ENCODE assay signal across 8 cellular contexts in the genomic region with DNA sequence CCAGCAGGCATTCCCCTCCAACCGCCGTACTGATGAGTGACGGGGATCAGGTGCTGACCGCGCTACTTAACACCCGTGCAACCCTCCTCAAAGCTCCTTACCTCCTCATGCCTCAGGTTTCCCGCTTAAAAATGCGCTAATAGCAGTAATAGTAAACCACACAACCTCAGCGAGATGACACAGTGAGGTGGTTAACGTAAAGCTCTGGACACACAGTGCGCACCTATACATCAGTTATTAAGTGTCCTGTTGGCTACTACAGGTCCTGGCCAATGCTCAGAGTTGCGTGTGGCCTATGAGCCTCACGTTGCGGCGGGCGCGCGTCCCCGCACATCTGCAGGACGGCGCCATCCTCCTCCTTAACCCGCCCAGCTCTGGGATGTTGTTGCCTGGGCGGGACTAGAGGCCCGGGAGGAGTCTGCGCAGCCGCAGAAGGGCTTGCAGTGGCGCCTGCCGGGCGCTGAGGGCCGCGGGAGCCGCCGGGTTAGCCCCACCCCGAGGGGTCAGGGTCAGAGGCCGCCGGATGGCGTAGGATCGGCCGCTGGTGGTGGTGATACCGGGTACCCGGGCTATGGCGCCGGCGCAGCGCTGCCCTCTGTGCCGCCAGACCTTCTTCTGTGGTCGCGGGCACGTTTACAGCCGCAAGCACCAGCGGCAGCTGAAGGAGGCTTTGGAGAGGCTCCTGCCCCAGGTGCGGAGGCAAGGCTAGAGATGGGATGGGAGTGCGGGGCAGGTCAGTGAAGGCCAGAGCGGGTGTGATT. TPM values are rescaled to one million over a fixed set of nuclear protein-coding genes. Genes with fewer than 3 reads are reported as not detected.
DNase-seq lines count a peak whose midpoint lies in the region; ATAC-seq and TF ChIP-seq lines count a peak whose summit lies in the region.

A gene with protein sequence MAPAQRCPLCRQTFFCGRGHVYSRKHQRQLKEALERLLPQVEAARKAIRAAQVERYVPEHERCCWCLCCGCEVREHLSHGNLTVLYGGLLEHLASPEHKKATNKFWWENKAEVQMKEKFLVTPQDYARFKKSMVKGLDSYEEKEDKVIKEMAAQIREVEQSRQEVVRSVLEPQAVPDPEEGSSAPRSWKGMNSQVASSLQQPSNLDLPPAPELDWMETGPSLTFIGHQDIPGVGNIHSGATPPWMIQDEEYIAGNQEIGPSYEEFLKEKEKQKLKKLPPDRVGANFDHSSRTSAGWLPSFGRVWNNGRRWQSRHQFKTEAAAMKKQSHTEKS (plus strand): TSS at position 512 of the 761 bp plus-strand sequence. CDS start 60 bp downstream, at position 572.

- H3K27me3 ChIP-seq in parathyroid adenoma (ENCODE audit: control insufficient read depth, insufficient read depth, low read length) (no peaks in the 10 kb centered on the region), tibial artery (no peaks in the 10 kb centered on the region)

- H2AFZ ChIP-seq in parathyroid adenoma = peak within 1 kb of the TSS; percentile 91

- no peak within 1 kb of the TSS for H3K9ac ChIP-seq in parathyroid adenoma

- H3K4me1 ChIP-seq in parathyroid adenoma = no peaks in the 10 kb centered on the region
- H3K4me1 ChIP-seq in tibial artery = peaks cover 0 to 36% (median 26%) of the 10 kb centered on the region in 4 donors

- no peaks in the 10 kb centered on the region for H3K79me2 ChIP-seq in parathyroid adenoma

- peak within 1 kb of the TSS; percentile 91 for H3K4me2 ChIP-seq in parathyroid adenoma (ENCODE audit: low read length)

- H3K4me3 ChIP-seq in GM12865 (ENCODE audit: low read depth, low read length) (peak within 1 kb of the TSS; percentile 78), parathyroid adenoma (ENCODE audit: low read depth, low read length) (peak within 1 kb of the TSS; percentile 68), tibial artery (peak within 1 kb of the TSS; percentile 75 to 76)

- ATAC-seq in HG02759 (IDR thresholded peaks at IDR 0.05; ENCODE audit: unreplicated experiment) (peak; percentile 94), Right ventricle myocardium superior (ENCODE audit: poor library complexity) (peak; percentile 100)

- H3K27ac ChIP-seq in parathyroid adenoma (peak within 1 kb of the TSS; percentile 60), tibial artery (peak within 1 kb of the TSS; percentile 83 to 87)

- TF ChIP-seq CTCF in GM12865 (IDR thresholded peaks at IDR 0.05; ENCODE audit: insufficient read depth, low read depth, low read length, missing control alignments) (peak; percentile 11), parathyroid adenoma (IDR thresholded peaks at IDR 0.05) (peak; percentile 11), tibial artery (IDR thresholded peaks at IDR 0.05) (peak in 1 of 2 experiments; percentile 16)

- DNase-seq in GM12865 (ENCODE audit: low read depth) (peak; percentile 95), NCI-H128 (lab: John Stamatoyannopoulos, UW; ENCODE audit: unreplicated experiment) (peak; percentile 77), SW 1271 (lab: John Stamatoyannopoulos, UW) (peak; percentile 80 to 92), Right ventricle myocardium superior (peak; percentile 98), tibial artery (peak; percentile 94 to 98)
- DNase-seq in activated naive CD8-positive, alpha-beta T cell treated with anti-CD3 and anti-CD28 coated beads, Interleukin-2, amount 50 U/mL, for 16 hours (ENCODE audit: low read depth, low spot score) = peak; percentile 90

- H3K36me3 ChIP-seq in parathyroid adenoma (ENCODE audit: control insufficient read depth, insufficient read depth, low read length) (no peaks in the 10 kb centered on the region), tibial artery (peaks cover 23 to 35% (median 32%) of the 10 kb centered on the region in 3 donors)

- H3K9me3 ChIP-seq in parathyroid adenoma (ENCODE audit: control insufficient read depth, low read length) (no peaks in the 10 kb centered on the region), tibial artery (no peaks in the 10 kb centered on the region)

- intact Hi-C loops in Right ventricle myocardium superior (cut with DNase I) = loop anchor here (2.0 kb wide), 1 partner anchor 21 kb away; a partner anchor contains a TSS
- intact Hi-C loops in tibial artery (cut with DNase I; ENCODE audit: low total_unique reads) = no loop called here

RNA-seq across cellular contexts. Expression of the gene that starts here (rescaled TPM):
- 10.0 TPM for total RNA-seq in Right ventricle myocardium superior

Comparison
In these comparisons a context has a peak if more than half of its experiments do, and no peak if none do; other contexts are left out.
1. Peak in every context shown above with its lines: DNase-seq, ATAC-seq, H3K4me3 ChIP-seq and H3K27ac ChIP-seq.